Comparison of ENCODE assay signal across 31 cellular contexts in the genomic region with DNA sequence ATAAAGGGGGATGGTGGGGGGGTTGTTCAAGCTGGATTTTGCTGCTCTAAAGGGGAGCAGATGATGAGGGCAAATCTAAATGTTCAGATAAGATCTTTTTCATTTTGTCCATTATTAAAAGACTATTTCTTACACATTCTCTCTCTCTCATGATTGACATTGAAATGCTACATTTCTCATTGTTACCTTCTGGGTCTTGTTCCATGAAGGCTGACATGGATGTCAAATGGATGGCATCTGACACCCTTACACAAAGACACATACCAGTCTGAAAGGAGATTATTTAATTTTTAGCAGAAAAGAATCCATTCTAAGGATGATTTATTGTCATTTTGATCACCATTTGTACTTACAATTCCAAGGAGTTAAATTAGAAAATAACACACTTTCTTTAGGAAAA. TPM values are rescaled to one million over a fixed set of nuclear protein-coding genes. Genes with fewer than 3 reads are reported as not detected.
"Had no signal": no experiment of that assay in that cellular context is flagged by ENCODE, and none has a peak within 500 bp of the region (broad histone marks: within the 10 kb centered on the region; RNA-seq: fewer than 3 reads in every experiment).

No MANE protein-coding gene starts in this region.

- H3K27ac ChIP-seq: colonic mucosa, coronary artery, dorsolateral prefrontal cortex, epithelial cell of prostate, esophagus muscularis mucosa, esophagus squamous epithelium, foreskin keratinocyte, gastrocnemius medialis, gastroesophageal sphincter, heart left ventricle, heart right ventricle had no signal

- DNase-seq: colonic mucosa; cortex of kidney; dermis blood vessel endothelial cell; dorsolateral prefrontal cortex; effector CD4-positive, alpha-beta T cell; effector CD8-positive, alpha-beta T cell; effector memory CD4-positive, alpha-beta T cell; effector memory CD8-positive, alpha-beta T cell; endodermal cell; erythroblast; esophagus squamous epithelium; foreskin fibroblast; foreskin keratinocyte; foreskin melanocyte; gastrocnemius medialis; glutamatergic neuron; head of caudate nucleus; heart left ventricle; heart right ventricle had no signal

- H3K27ac Mint-ChIP-seq: dendritic cell treated with granulocyte-macrophage colony-stimulating factor and Interleukin-4, amounts not matched to agents 40 ng/mL and 50 ng/mL, for 4 days; effector memory CD8-positive, alpha-beta T cell; endodermal cell had no signal

- H3K36me3 ChIP-seq: colonic mucosa, esophagus muscularis mucosa, esophagus squamous epithelium, gastrocnemius medialis, gastroesophageal sphincter, heart left ventricle, heart right ventricle had no signal

- ATAC-seq: effector memory CD8-positive, alpha-beta T cell; esophagus mucosa; foreskin keratinocyte; gastrocnemius medialis; gastroesophageal sphincter; heart left ventricle; heart right ventricle had no signal

- H3K27me3 ChIP-seq: colonic mucosa, esophagus muscularis mucosa, gastrocnemius medialis, gastroesophageal sphincter had no signal

- H3K9me3 Mint-ChIP-seq: dendritic cell treated with granulocyte-macrophage colony-stimulating factor and Interleukin-4, amounts not matched to agents 40 ng/mL and 50 ng/mL, for 4 days; effector memory CD8-positive, alpha-beta T cell; endodermal cell had no signal

- H3K4me3 ChIP-seq: colonic mucosa, coronary artery, dorsolateral prefrontal cortex, esophagus muscularis mucosa, esophagus squamous epithelium, gastrocnemius medialis, gastroesophageal sphincter, heart left ventricle, heart right ventricle had no signal

- H3K4me3 Mint-ChIP-seq: dendritic cell treated with granulocyte-macrophage colony-stimulating factor and Interleukin-4, amounts not matched to agents 40 ng/mL and 50 ng/mL, for 4 days; effector memory CD8-positive, alpha-beta T cell; endodermal cell had no signal

- H3K4me1 ChIP-seq: colonic mucosa, foreskin keratinocyte had no signal

- H3K9me3 ChIP-seq: colonic mucosa, esophagus muscularis mucosa, esophagus squamous epithelium, gastrocnemius medialis, gastroesophageal sphincter, heart left ventricle, heart right ventricle had no signal

RNA-seq across cellular contexts. Expression of a gene that starts 28.3 kb away (rescaled TPM):
- total RNA-seq: colonic mucosa, dermis blood vessel endothelial cell, dermis microvascular lymphatic vessel endothelial cell, endothelial cell of umbilical vein, epithelial cell of proximal tubule, esophagus mucosa, esophagus squamous epithelium, fibroblast of lung, foreskin keratinocyte, gastrocnemius medialis, gastroesophageal sphincter, glomerular endothelial cell, heart right ventricle had no signal
- polyA plus RNA-seq: endothelial cell of umbilical vein, esophagus, foreskin keratinocyte, heart left ventricle, heart right ventricle had no signal
